In genomic region chr1:246658567-246658966, GRCh38 we compare ENCODE assay signal across 18 cellular contexts.
"Had no signal": no experiment of that assay in that cellular context is flagged by ENCODE, and none has a peak within 500 bp of the region (broad histone marks: within the 10 kb centered on the region; RNA-seq: fewer than 3 reads in every experiment).

No MANE protein-coding gene starts in this region.

- H3K27me3 Mint-ChIP-seq: activated CD4-positive, alpha-beta memory T cell treated with anti-CD3 and anti-CD28 coated beads, Interleukin-2, amount 10 ng/mL, durations not matched to agents 7 days and 5 days; activated T-helper 17 cell treated with anti-CD3 and anti-CD28 coated beads, Interleukin-2, amount 50 U/mL, for 72 hours; natural killer cell treated with Interleukin-12 subunit alpha and Interleukin-12 subunit beta and Interleukin-15 and Interleukin-18, amount 100 ng/mL, for 72 hours; type B pancreatic cell had no signal

- H3K4me3 ChIP-seq: dorsolateral prefrontal cortex, esophagus muscularis mucosa, heart left ventricle, mucosa of descending colon, sigmoid colon, suprapubic skin had no signal

- DNase-seq: activated CD4-positive, alpha-beta memory T cell treated with anti-CD3 and anti-CD28 coated beads, Interleukin-2, amount 10 ng/mL, durations not matched to agents 7 days and 5 days; activated naive CD4-positive, alpha-beta T cell treated with anti-CD3 and anti-CD28 coated beads, Interleukin-2, amount 50 U/mL, for 16 hours; brain microvascular endothelial cell; foreskin keratinocyte; heart left ventricle; mammary epithelial cell; mucosa of descending colon; sigmoid colon; stimulated activated CD4-positive, alpha-beta T cell treated with anti-CD3 and anti-CD28 coated beads, Interleukin-12 subunit alpha, Interleukin-12 subunit beta, amount 100 ng/mL, for 4 hours; stimulated activated naive CD4-positive, alpha-beta T cell treated with Interleukin-2 at 50 U/mL for 16 hours; T-helper 2 cell had no signal

- H3K9me3 Mint-ChIP-seq: activated CD4-positive, alpha-beta memory T cell treated with anti-CD3 and anti-CD28 coated beads, Interleukin-2, amount 10 ng/mL, durations not matched to agents 7 days and 5 days; activated T-helper 17 cell treated with anti-CD3 and anti-CD28 coated beads, Interleukin-2, amount 50 U/mL, for 72 hours; natural killer cell treated with Interleukin-12 subunit alpha and Interleukin-12 subunit beta and Interleukin-15 and Interleukin-18, amount 100 ng/mL, for 72 hours; type B pancreatic cell had no signal

- H3K4me1 Mint-ChIP-seq: activated CD4-positive, alpha-beta memory T cell treated with anti-CD3 and anti-CD28 coated beads, Interleukin-2, amount 10 ng/mL, durations not matched to agents 7 days and 5 days had no signal

- ATAC-seq: activated T-helper 17 cell treated with anti-CD3 and anti-CD28 coated beads, Interleukin-2, amount 50 U/mL, for 72 hours; foreskin keratinocyte; heart left ventricle; left lobe of liver; mucosa of descending colon; natural killer cell treated with Interleukin-12 subunit alpha and Interleukin-12 subunit beta and Interleukin-15 and Interleukin-18, amount 100 ng/mL, for 72 hours had no signal

- H3K27me3 ChIP-seq: brain microvascular endothelial cell, dorsolateral prefrontal cortex, esophagus muscularis mucosa, foreskin keratinocyte, heart left ventricle, sigmoid colon, suprapubic skin had no signal

- H3K27ac Mint-ChIP-seq: activated CD4-positive, alpha-beta memory T cell treated with anti-CD3 and anti-CD28 coated beads, Interleukin-2, amount 10 ng/mL, durations not matched to agents 7 days and 5 days; natural killer cell treated with Interleukin-12 subunit alpha and Interleukin-12 subunit beta and Interleukin-15 and Interleukin-18, amount 100 ng/mL, for 72 hours; type B pancreatic cell had no signal

- H3K4me1 ChIP-seq: foreskin keratinocyte, heart left ventricle, sigmoid colon, suprapubic skin had no signal

- H3K4me3 Mint-ChIP-seq: activated CD4-positive, alpha-beta memory T cell treated with anti-CD3 and anti-CD28 coated beads, Interleukin-2, amount 10 ng/mL, durations not matched to agents 7 days and 5 days; activated T-helper 17 cell treated with anti-CD3 and anti-CD28 coated beads, Interleukin-2, amount 50 U/mL, for 72 hours; natural killer cell treated with Interleukin-12 subunit alpha and Interleukin-12 subunit beta and Interleukin-15 and Interleukin-18, amount 100 ng/mL, for 72 hours; type B pancreatic cell had no signal

- H3K27ac ChIP-seq: brain microvascular endothelial cell, esophagus muscularis mucosa, foreskin keratinocyte, heart left ventricle, sigmoid colon, suprapubic skin had no signal

- H3K9me3 ChIP-seq: esophagus muscularis mucosa, heart left ventricle, mucosa of descending colon, sigmoid colon, suprapubic skin had no signal
